10 cellular contexts compared by ENCODE assay signal in the genomic region with DNA sequence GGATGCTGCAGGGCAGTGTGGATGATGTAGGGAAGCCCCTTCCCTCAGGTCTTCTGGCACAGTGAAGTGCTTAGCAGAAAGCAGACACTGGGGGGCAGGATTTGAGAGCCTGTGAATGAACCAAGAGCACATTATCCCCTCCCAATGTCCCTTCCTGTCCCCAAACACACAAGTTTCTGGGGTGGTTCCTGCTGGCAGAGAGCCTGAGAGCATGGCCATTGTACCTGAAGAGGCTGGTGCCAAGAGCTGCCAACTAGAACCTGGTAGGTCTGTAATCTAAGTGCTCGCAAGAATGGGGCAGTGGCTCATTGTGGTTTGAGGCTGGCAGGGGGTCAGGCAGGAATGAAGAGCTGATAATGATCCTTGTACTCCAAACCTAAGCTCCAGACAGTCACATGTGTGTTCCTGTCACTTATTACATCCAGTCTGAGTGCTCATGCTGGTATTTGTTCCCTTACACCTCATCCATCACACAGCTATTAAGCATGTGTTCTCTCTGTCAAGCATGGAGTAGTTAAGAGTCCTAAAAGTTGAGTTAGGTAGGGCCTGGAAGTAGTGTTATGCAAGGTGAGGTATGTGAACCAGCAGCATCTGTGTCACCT. TPM values are rescaled to one million over a fixed set of nuclear protein-coding genes. Genes with fewer than 3 reads are reported as not detected.
DNase-seq lines count a peak whose midpoint lies in the region; ATAC-seq, FAIRE-seq and TF ChIP-seq lines count a peak whose summit lies in the region.
"Had no signal": no experiment of that assay in that cellular context is flagged by ENCODE, and none has a peak within 500 bp of the region (broad histone marks: within the 10 kb centered on the region; RNA-seq: fewer than 3 reads in every experiment).

No MANE protein-coding gene starts in this region.

- H3K27me3 ChIP-seq in OCI-LY1 (ENCODE audit: insufficient read depth, low read length) (no peaks in the 10 kb centered on the region), iPS DF 6.9 (ENCODE audit: control insufficient read depth, insufficient read depth, low read length) (no peaks in the 10 kb centered on the region)

- no peak overlapping the region for H2AFZ ChIP-seq in OCI-LY1 (ENCODE audit: low read length)

- H3K9me3 ChIP-seq in OCI-LY1 (ENCODE audit: low read length) (no peaks in the 10 kb centered on the region), iPS DF 6.9 (ENCODE audit: control insufficient read depth, insufficient read depth, low read length) (no peaks in the 10 kb centered on the region)

- H3K4me1 ChIP-seq in OCI-LY1 (ENCODE audit: insufficient read depth, low read length, severe bottlenecking) (no peaks in the 10 kb centered on the region), iPS DF 6.9 (ENCODE audit: control insufficient read depth, insufficient read depth, low read length) (no peaks in the 10 kb centered on the region; the same call in 1 of the 2 replicates)

- H3K9ac ChIP-seq in OCI-LY1 (ENCODE audit: low read length): no peak overlapping the region

- no peak for FAIRE-seq in D721Med (lab: Jason Lieb, UNC)

- H3F3A ChIP-seq in OCI-LY1 (ENCODE audit: insufficient read depth, low read length): no peaks in the 10 kb centered on the region

- WGBS in iPS DF 6.9 (ENCODE audit: insufficient coverage, insufficient read length): no CpG with 5 or more reads among the region's 1 CpG

- ATAC-seq in GM21717 (IDR thresholded peaks at IDR 0.05; ENCODE audit: unreplicated experiment) (no peak), left lobe of liver (no peak)

- no peaks in the 10 kb centered on the region for H3K79me2 ChIP-seq in OCI-LY1 (ENCODE audit: insufficient read depth, low read length)

- no peaks in the 10 kb centered on the region for H3K36me3 ChIP-seq in OCI-LY1 (ENCODE audit: insufficient read depth, low read length)
- no peaks in the 10 kb centered on the region for H3K36me3 ChIP-seq in iPS DF 6.9 (ENCODE audit: control insufficient read depth, insufficient read depth, low read length)

- H3K27ac ChIP-seq in OCI-LY1 (ENCODE audit: low read depth, low read length, poor library complexity, severe bottlenecking) (no peak overlapping the region), iPS DF 6.9 (ENCODE audit: low read length) (no peak overlapping the region)

- no peak overlapping the region for H3K4me2 ChIP-seq in OCI-LY1 (ENCODE audit: low read length)

- no peaks in the 10 kb centered on the region for H3K9me2 ChIP-seq in OCI-LY1 (ENCODE audit: low read depth, low read length)

- H4K20me1 ChIP-seq in OCI-LY1 (ENCODE audit: insufficient read depth, low read length): no peaks in the 10 kb centered on the region

- DNase-seq in D721Med (ENCODE audit: insufficient read length, low spot score) (no peak), HCEC 1CT (peak; percentile 12), iPS DF 6.9 (ENCODE audit: low read depth, low spot score) (peak; percentile 37), NCI-H526 treated with DMSO at 0.1 percent for 48 hours (lab: John Stamatoyannopoulos, UW) (no peak), NCI-H2171 treated with DMSO at 0.1 percent for 48 hours (lab: John Stamatoyannopoulos, UW) (no peak), left lobe of liver (ENCODE audit: low spot score) (no peak)
- DNase-seq: islet precursor cell, NCI-H1694 had no signal

- peak; percentile 16 for TF ChIP-seq CTCF in D721Med (IDR thresholded peaks at IDR 0.05; ENCODE audit: insufficient read depth, missing control alignments)
- peak; percentile 36 for TF ChIP-seq CTCF in OCI-LY1 (IDR thresholded peaks at IDR 0.05; ENCODE audit: low read length)

- H3K4me3 ChIP-seq in OCI-LY1 (ENCODE audit: low read depth, low read length, poor library complexity, severe bottlenecking): no peak overlapping the region
- H3K4me3 ChIP-seq in iPS DF 6.9 (ENCODE audit: low read length): no peak overlapping the region

RNA-seq across cellular contexts. Expression of a gene that starts 6.7 kb away (rescaled TPM):
- total RNA-seq in left lobe of liver: 2.3 TPM

RNA-seq across cellular contexts. Expression of a gene that starts 27.4 kb away (rescaled TPM):
- total RNA-seq in left lobe of liver: not detected

Comparison
In these comparisons a context has a peak if more than half of its experiments do, and no peak if none do; other contexts are left out.
1. DNase-seq: peak in HCEC 1CT (single experiment) and iPS DF 6.9 (single experiment); none in D721Med (single experiment), NCI-H526 treated with DMSO at 0.1 percent for 48 hours (single experiment), NCI-H2171 treated with DMSO at 0.1 percent for 48 hours (single experiment) and left lobe of liver (single experiment).